17 cellular contexts compared by ENCODE assay signal in the genomic region with DNA sequence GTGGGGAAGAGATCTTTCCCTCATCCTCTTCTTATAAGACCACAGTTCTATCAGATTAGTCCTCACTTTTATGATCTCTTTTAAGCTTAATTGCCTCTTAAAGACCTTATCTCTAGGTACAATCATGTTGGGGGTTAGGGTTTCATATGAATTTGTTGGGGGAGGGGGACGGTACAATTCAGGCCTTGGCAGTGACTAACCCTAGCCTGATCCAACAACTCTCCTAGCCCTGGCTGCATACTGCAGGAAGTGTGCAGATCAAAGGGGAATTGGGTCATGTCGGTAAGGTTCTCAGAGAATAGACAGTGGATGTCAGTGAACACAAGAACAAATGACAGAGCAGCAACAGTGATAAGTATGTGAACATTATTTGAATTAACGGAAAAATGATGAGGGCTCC. TPM values are rescaled to one million over a fixed set of nuclear protein-coding genes. Genes with fewer than 3 reads are reported as not detected.
DNase-seq lines count a peak whose midpoint lies in the region; ATAC-seq and TF ChIP-seq lines count a peak whose summit lies in the region.
"Had no signal": no experiment of that assay in that cellular context is flagged by ENCODE, and none has a peak within 500 bp of the region (broad histone marks: within the 10 kb centered on the region; RNA-seq: fewer than 3 reads in every experiment).

No MANE protein-coding gene starts in this region.

- no peak overlapping the region for H2BK120ac ChIP-seq in mesenchymal stem cell (ENCODE audit: low read depth, low read length)

- no peak overlapping the region for H3K4ac ChIP-seq in mesenchymal stem cell (ENCODE audit: low read depth in 1 of 2, low read length in 2 of 2)

- H2AFZ ChIP-seq in mesenchymal stem cell (ENCODE audit: low read depth, low read length), result no peak overlapping the region
- H2AFZ ChIP-seq: GM23338 had no signal

- H3K9ac ChIP-seq in endodermal cell (ENCODE audit: extremely low read depth, low read length, poor library complexity, severe bottlenecking) (no peak overlapping the region), mesenchymal stem cell (ENCODE audit: low read length) (no peak overlapping the region)
- H3K9ac ChIP-seq: BLaER1 had no signal

- TF ChIP-seq CTCF in C4-2B (conservative IDR thresholded peaks at IDR 0.05) (no peak), endodermal cell (conservative IDR thresholded peaks at IDR 0.05) (no peak), upper lobe of right lung (IDR thresholded peaks at IDR 0.05) (no peak)

- H3K9me3 ChIP-seq in endodermal cell (ENCODE audit: control insufficient read depth, low read length) (no peaks in the 10 kb centered on the region), upper lobe of right lung (no peaks in the 10 kb centered on the region), mesenchymal stem cell (ENCODE audit: control insufficient read depth, low read length) (no peaks in the 10 kb centered on the region)
- H3K9me3 ChIP-seq: BLaER1 had no signal

- H3K36me3 ChIP-seq in endodermal cell (ENCODE audit: control insufficient read depth, insufficient read depth, low read length), result peaks cover 4% of the 10 kb centered on the region
- no peaks in the 10 kb centered on the region for H3K36me3 ChIP-seq in upper lobe of right lung
- H3K36me3 ChIP-seq in mesenchymal stem cell (ENCODE audit: control insufficient read depth in 1 of 2, insufficient read depth in 2 of 2, low read depth in 1 of 2, low read length in 2 of 2), result no peaks in the 10 kb centered on the region
- H3K36me3 ChIP-seq: BLaER1 had no signal

- no peak overlapping the region for H3K23ac ChIP-seq in mesenchymal stem cell (ENCODE audit: low read length in 2 of 2)

- intact Hi-C loops in upper lobe of right lung (cut with DNase I), result no loop called here

- no peaks in the 10 kb centered on the region for H3K27me3 ChIP-seq in endodermal cell (ENCODE audit: control insufficient read depth, insufficient read depth, low read length, poor library complexity, severe bottlenecking)
- no peaks in the 10 kb centered on the region for H3K27me3 ChIP-seq in upper lobe of right lung
- peaks cover 11 to 27% of the 10 kb centered on the region in 2 experiments for H3K27me3 ChIP-seq in mesenchymal stem cell (ENCODE audit: control insufficient read depth in 1 of 2, insufficient read depth in 1 of 2, low read length in 2 of 2)
- H3K27me3 ChIP-seq: BLaER1 had no signal

- ATAC-seq in upper lobe of right lung (peak; percentile 17), GM19463 (IDR thresholded peaks at IDR 0.05; ENCODE audit: unreplicated experiment) (no peak)
- ATAC-seq: GM12878, GM23338 had no signal

- H3K4me1 ChIP-seq in endodermal cell (ENCODE audit: control insufficient read depth, insufficient read depth, low read length) (peaks cover 9% of the 10 kb centered on the region), upper lobe of right lung (no peaks in the 10 kb centered on the region), mesenchymal stem cell (ENCODE audit: control insufficient read depth, insufficient read depth, low read depth, low read length) (no peaks in the 10 kb centered on the region)

- no peak overlapping the region for H2BK5ac ChIP-seq in mesenchymal stem cell (ENCODE audit: low read depth, low read length, poor library complexity, severe bottlenecking)

- H3K4me1 Mint-ChIP-seq in endodermal cell, result peaks cover 16% of the 10 kb centered on the region
- H3K4me1 Mint-ChIP-seq: CD4-positive, CD25-positive, alpha-beta regulatory T cell had no signal

- no peak overlapping the region for H3K18ac ChIP-seq in mesenchymal stem cell (ENCODE audit: low read depth in 1 of 2, low read length in 2 of 2)

- H3K4me3 ChIP-seq in endodermal cell (ENCODE audit: low read length), result no peak overlapping the region
- H3K4me3 ChIP-seq in upper lobe of right lung, result no peak overlapping the region
- no peak overlapping the region for H3K4me3 ChIP-seq in mesenchymal stem cell (ENCODE audit: insufficient read depth in 1 of 2, low read depth in 1 of 2, low read length in 2 of 2)
- H3K4me3 ChIP-seq: BLaER1, GM12878, GM23338 had no signal

- peak; percentile 63 for DNase-seq in NCI-H82 (lab: John Stamatoyannopoulos, UW)
- DNase-seq in endodermal cell, result peak; percentile 22
- no peak for DNase-seq in upper lobe of right lung
- DNase-seq in mesenchymal stem cell, result no peak
- no peak for DNase-seq in NCI-H524 treated with DMSO at 0.1 percent for 48 hours (lab: John Stamatoyannopoulos, UW)
- DNase-seq: 8988T; AML-193; Calu3; CD4-positive, CD25-positive, alpha-beta regulatory T cell; DMS 273 treated with DMSO at 0.1 percent for 48 hours; H9 had no signal

- no peak overlapping the region for H2BK15ac ChIP-seq in mesenchymal stem cell (ENCODE audit: low read depth, poor library complexity, severe bottlenecking)

- no peak overlapping the region for H2BK12ac ChIP-seq in mesenchymal stem cell (ENCODE audit: low read length in 2 of 2)

- H3K27me3 Mint-ChIP-seq in endodermal cell (ENCODE audit: insufficient read depth), result no peaks in the 10 kb centered on the region

- no peak overlapping the region for H3K4me2 ChIP-seq in mesenchymal stem cell (ENCODE audit: low read length, poor library complexity, severe bottlenecking)
- H3K4me2 ChIP-seq: BLaER1, GM23338 had no signal

- peak overlapping the region; percentile 61; the same call in 1 of the 2 replicates for H3K27ac ChIP-seq in C4-2B
- no peak overlapping the region for H3K27ac ChIP-seq in endodermal cell (ENCODE audit: low read depth, low read length)
- no peak overlapping the region for H3K27ac ChIP-seq in upper lobe of right lung
- no peak overlapping the region for H3K27ac ChIP-seq in mesenchymal stem cell (ENCODE audit: low read length, poor library complexity, severe bottlenecking)
- H3K27ac ChIP-seq: BLaER1 had no signal

- no peak overlapping the region for H4K8ac ChIP-seq in mesenchymal stem cell (ENCODE audit: low read length)

- WGBS in endodermal cell (ENCODE audit: insufficient coverage in 1 of 2, insufficient read length in 1 of 2), 2 experiments, result 97 to 100% methylated on average over 1 to 3 of the region's 3 CpGs
- 84% methylated on average over 3 of the region's 3 CpGs for WGBS in mesenchymal stem cell

- no peak overlapping the region for H3K27ac Mint-ChIP-seq in endodermal cell
- H3K27ac Mint-ChIP-seq: CD4-positive, CD25-positive, alpha-beta regulatory T cell; GM23338; H9 had no signal

- H4K91ac ChIP-seq in mesenchymal stem cell (ENCODE audit: low read length), result no peak overlapping the region

- H3K36me3 Mint-ChIP-seq in endodermal cell (ENCODE audit: low read depth), result peaks cover 30% of the 10 kb centered on the region
- H3K36me3 Mint-ChIP-seq: CD4-positive, CD25-positive, alpha-beta regulatory T cell had no signal

- no peak overlapping the region for H2AK5ac ChIP-seq in mesenchymal stem cell (ENCODE audit: low read length, severe bottlenecking)

- H3K9me3 Mint-ChIP-seq in endodermal cell, result no peaks in the 10 kb centered on the region
- H3K9me3 Mint-ChIP-seq: CD4-positive, CD25-positive, alpha-beta regulatory T cell; GM23338; H9 had no signal

- H3K4me3 Mint-ChIP-seq in endodermal cell, result no peak overlapping the region
- H3K4me3 Mint-ChIP-seq: CD4-positive, CD25-positive, alpha-beta regulatory T cell; GM23338; H9 had no signal

- no peak overlapping the region for H3K14ac ChIP-seq in mesenchymal stem cell (ENCODE audit: low read length in 2 of 2)

- no peaks in the 10 kb centered on the region for H3K79me1 ChIP-seq in mesenchymal stem cell (replicated peaks; ENCODE audit: low read length, poor library complexity, severe bottlenecking)

RNA-seq across cellular contexts. Expression of a gene that starts 16.4 kb away (rescaled TPM):
- total RNA-seq in endodermal cell, result 10 to 100 TPM; 29.5 to 38.6 TPM
- 1.1 TPM for polyA plus RNA-seq in endodermal cell (2013, experiment 1 of 2)
- polyA plus RNA-seq in endodermal cell (2013, experiment 2 of 2), result 1.7 TPM
- 19.2 TPM for total RNA-seq in upper lobe of right lung
- not detected for polyA plus RNA-seq in mesenchymal stem cell (2013, experiment 1 of 2)
- polyA plus RNA-seq in mesenchymal stem cell (2013, experiment 2 of 2), result not detected
- total RNA-seq: CD4-positive, CD25-positive, alpha-beta regulatory T cell; G401 had no signal
- polyA plus RNA-seq: CD4-positive, CD25-positive, alpha-beta regulatory T cell had no signal

Comparison
In these comparisons a context has a peak if more than half of its experiments do, and no peak if none do; other contexts are left out.
1. DNase-seq: peak in NCI-H82 (single experiment) and endodermal cell (single experiment); none in upper lobe of right lung (single experiment), mesenchymal stem cell (single experiment) and NCI-H524 treated with DMSO at 0.1 percent for 48 hours (single experiment).